ENCODE assay signal across 20 cellular contexts in the genomic region with DNA sequence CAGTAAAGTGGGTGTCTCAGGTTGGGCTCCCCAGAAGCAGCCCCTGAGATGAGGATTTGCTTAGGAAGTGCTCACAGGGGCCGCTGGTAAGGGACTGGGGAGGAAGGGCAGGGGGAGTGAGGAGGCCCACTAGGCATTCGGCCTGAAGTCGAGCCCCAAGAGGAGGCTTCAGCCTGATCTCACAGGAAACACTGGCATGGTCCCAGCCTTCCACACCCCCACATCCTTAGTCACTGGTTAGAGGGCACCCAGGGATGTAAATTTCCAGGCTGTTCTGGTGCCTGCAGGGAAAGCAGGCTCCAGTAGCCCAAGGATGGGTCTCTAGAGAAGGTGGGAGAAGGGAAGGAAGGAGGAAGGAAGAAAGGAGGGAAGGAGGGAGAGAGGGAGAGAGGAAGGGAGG. TPM values are rescaled to one million over a fixed set of nuclear protein-coding genes. Genes with fewer than 3 reads are reported as not detected.
DNase-seq lines count a peak whose midpoint lies in the region; ATAC-seq and TF ChIP-seq lines count a peak whose summit lies in the region.
"Had no signal": no experiment of that assay in that cellular context is flagged by ENCODE, and none has a peak within 500 bp of the region (broad histone marks: within the 10 kb centered on the region; RNA-seq: fewer than 3 reads in every experiment).

No MANE protein-coding gene starts in this region.

- no peak overlapping the region for H3K4me3 Mint-ChIP-seq in activated naive CD8-positive, alpha-beta T cell treated with anti-CD3 and anti-CD28 coated beads, Interleukin-2, amount 50 U/mL, for 24 hours
- H3K4me3 Mint-ChIP-seq: dendritic cell treated with granulocyte-macrophage colony-stimulating factor and Interleukin-4, amounts not matched to agents 40 ng/mL and 50 ng/mL, for 4 days; naive thymus-derived CD8-positive, alpha-beta T cell had no signal

- H3K4me1 Mint-ChIP-seq in activated naive CD8-positive, alpha-beta T cell treated with anti-CD3 and anti-CD28 coated beads, Interleukin-2, amount 50 U/mL, for 24 hours: no peaks in the 10 kb centered on the region
- H3K4me1 Mint-ChIP-seq: naive thymus-derived CD8-positive, alpha-beta T cell had no signal

- H3K27ac ChIP-seq in adrenal gland: no peak overlapping the region
- H3K27ac ChIP-seq in spleen: no peak overlapping the region
- H3K27ac ChIP-seq: BLaER1, esophagus squamous epithelium, right lobe of liver had no signal

- peak; percentile 57 for DNase-seq in HCEC 1CT
- DNase-seq in adrenal gland: peak in 5 of 7 donors; percentile 16 to 52 (median 32)
- peak; percentile 37 to 66 for DNase-seq in foreskin fibroblast
- DNase-seq in spleen: peak; percentile 35
- DNase-seq in activated naive CD8-positive, alpha-beta T cell treated with anti-CD3 and anti-CD28 coated beads, Interleukin-2, amount 50 U/mL, for 24 hours: no peak
- no peak for DNase-seq in stimulated activated naive CD4-positive, alpha-beta T cell (lab: John Stamatoyannopoulos, UW)
- DNase-seq: activated CD4-positive, alpha-beta T cell treated with anti-CD3 and anti-CD28 coated beads, Interleukin-2, amount 50 U/mL, for 4 hours; activated T-cell treated with anti-CD3 and anti-CD28 coated beads, Interleukin-2, amount 50 U/mL, for 48 hours; amniotic stem cell; esophagus squamous epithelium; left ventricle myocardium superior; naive thymus-derived CD8-positive, alpha-beta T cell; NCI-H1417 had no signal

- no peak overlapping the region for H3K27ac Mint-ChIP-seq in activated naive CD8-positive, alpha-beta T cell treated with anti-CD3 and anti-CD28 coated beads, Interleukin-2, amount 50 U/mL, for 24 hours
- H3K27ac Mint-ChIP-seq: dendritic cell treated with granulocyte-macrophage colony-stimulating factor and Interleukin-4, amounts not matched to agents 40 ng/mL and 50 ng/mL, for 4 days had no signal

- no peaks in the 10 kb centered on the region for H3K36me3 Mint-ChIP-seq in activated naive CD8-positive, alpha-beta T cell treated with anti-CD3 and anti-CD28 coated beads, Interleukin-2, amount 50 U/mL, for 24 hours (ENCODE audit: low read depth)

- H3K4me1 ChIP-seq in adrenal gland (replicated peaks in 1 of 2): no peaks in the 10 kb centered on the region
- no peaks in the 10 kb centered on the region for H3K4me1 ChIP-seq in spleen
- H3K4me1 ChIP-seq: esophagus squamous epithelium, HAP-1, right lobe of liver had no signal

- peaks cover 31% of the 10 kb centered on the region for H3K27me3 Mint-ChIP-seq in activated naive CD8-positive, alpha-beta T cell treated with anti-CD3 and anti-CD28 coated beads, Interleukin-2, amount 50 U/mL, for 24 hours

- intact Hi-C loops in adrenal gland (cut with DNase I) (no loop called here), spleen (cut with DNase I; ENCODE audit: low total_unique reads) (no loop called here)

- H3K9me3 ChIP-seq in adrenal gland (replicated peaks in 1 of 3): no peaks in the 10 kb centered on the region
- peaks cover 0 to 4% (median 0%) of the 10 kb centered on the region in 8 donors for H3K9me3 ChIP-seq in spleen
- H3K9me3 ChIP-seq: BLaER1, esophagus squamous epithelium, HAP-1, right lobe of liver had no signal

- TF ChIP-seq POLR2A in adrenal gland (IDR thresholded peaks at IDR 0.05) (no peak), spleen (IDR thresholded peaks at IDR 0.05) (no peak)

- 36 to 68% (median 42%) methylated on average over 3 of the region's 3 CpGs for WGBS in adrenal gland, 4 donors
- WGBS in spleen, 5 donors: 4 to 13% (median 10%) methylated on average over 3 of the region's 3 CpGs

- H3K27me3 ChIP-seq in adrenal gland (no peaks in the 10 kb centered on the region), spleen (replicated peaks in 1 of 7) (peaks cover 0 to 43% (median 4%) of the 10 kb centered on the region in 7 donors)
- H3K27me3 ChIP-seq: BLaER1, right lobe of liver had no signal

- TF ChIP-seq CTCF in adrenal gland (IDR thresholded peaks at IDR 0.05) (no peak), foreskin fibroblast (IDR thresholded peaks at IDR 0.05; ENCODE audit: low read depth, low read length) (no peak), spleen (IDR thresholded peaks at IDR 0.05 in 8 of 11, conservative IDR thresholded peaks at IDR 0.05 in 3 of 11) (no peak)

- H3K9me3 Mint-ChIP-seq in activated naive CD8-positive, alpha-beta T cell treated with anti-CD3 and anti-CD28 coated beads, Interleukin-2, amount 50 U/mL, for 24 hours: peaks cover 4% of the 10 kb centered on the region
- H3K9me3 Mint-ChIP-seq: dendritic cell treated with granulocyte-macrophage colony-stimulating factor and Interleukin-4, amounts not matched to agents 40 ng/mL and 50 ng/mL, for 4 days had no signal

- H3K36me3 ChIP-seq in adrenal gland (replicated peaks in 1 of 2): no peaks in the 10 kb centered on the region
- H3K36me3 ChIP-seq in spleen: no peaks in the 10 kb centered on the region
- H3K36me3 ChIP-seq: BLaER1, esophagus squamous epithelium, HAP-1, right lobe of liver had no signal

- no peak overlapping the region for H3K4me3 ChIP-seq in adrenal gland
- H3K4me3 ChIP-seq in foreskin fibroblast (ENCODE audit: low read depth in 1 of 2, low read length in 2 of 2): no peak overlapping the region
- H3K4me3 ChIP-seq in spleen: no peak overlapping the region
- H3K4me3 ChIP-seq: BLaER1, esophagus squamous epithelium, HAP-1, right lobe of liver had no signal

- ATAC-seq in activated naive CD8-positive, alpha-beta T cell treated with anti-CD3 and anti-CD28 coated beads, Interleukin-2, amount 50 U/mL, for 24 hours: no peak
- no peak for ATAC-seq in HG03135 (IDR thresholded peaks at IDR 0.05; ENCODE audit: unreplicated experiment)
- ATAC-seq: left ventricle myocardium superior; naive thymus-derived CD8-positive, alpha-beta T cell; right lobe of liver had no signal

RNA-seq across cellular contexts. Expression of a gene that starts 22.4 kb away (rescaled TPM):
- total RNA-seq in adrenal gland: 100 to 1,000 TPM; 366 to 595 (median 455) TPM
- 100 to 1,000 TPM; 133 to 325 (median 160) TPM for polyA plus RNA-seq in adrenal gland
- total RNA-seq in spleen: 1 to 10 TPM; 1.1 to 6.0 (median 2.9) TPM
- 1 to 10 TPM in 1 of 3 donors, under 1 TPM in 2; 0.61 to 1.2 (median 0.83) TPM for polyA plus RNA-seq in spleen
- total RNA-seq: naive thymus-derived CD8-positive, alpha-beta T cell; SK-MEL-5 had no signal
- polyA plus RNA-seq: naive thymus-derived CD8-positive, alpha-beta T cell had no signal

RNA-seq across cellular contexts. Expression of a gene that starts 29.0 kb away (rescaled TPM):
- 1 to 10 TPM in 6 of 8 donors, not detected in 2; 2.2 to 6.9 (median 3.5) TPM for total RNA-seq in adrenal gland
- 10 to 100 TPM in 1 of 3 donors, 1 to 10 TPM in 2; 3.3 to 10.1 (median 5.3) TPM for polyA plus RNA-seq in adrenal gland
- not detected for total RNA-seq in spleen
- not detected for polyA plus RNA-seq in spleen
- total RNA-seq: left ventricle myocardium superior; naive thymus-derived CD8-positive, alpha-beta T cell; right lobe of liver; SK-MEL-5; ureter had no signal
- polyA plus RNA-seq: naive thymus-derived CD8-positive, alpha-beta T cell had no signal

Comparison
In these comparisons a context has a peak if more than half of its experiments do, and no peak if none do; other contexts are left out.
1. DNase-seq: peak in HCEC 1CT (single experiment), adrenal gland (5 of 7), foreskin fibroblast (2 of 2) and spleen (single experiment); none in activated naive CD8-positive, alpha-beta T cell treated with anti-CD3 and anti-CD28 coated beads, Interleukin-2, amount 50 U/mL, for 24 hours (single experiment) and stimulated activated naive CD4-positive, alpha-beta T cell (0 of 6).
2. RNA of a gene that starts 22.4 kb away (total RNA-seq): 366 to 595 TPM in adrenal gland; 1.1 to 6.0 TPM in spleen; every median in the first group is over 10 times any median in the second.